Comparison of ENCODE assay signal across 5 cellular contexts in the genomic region with DNA sequence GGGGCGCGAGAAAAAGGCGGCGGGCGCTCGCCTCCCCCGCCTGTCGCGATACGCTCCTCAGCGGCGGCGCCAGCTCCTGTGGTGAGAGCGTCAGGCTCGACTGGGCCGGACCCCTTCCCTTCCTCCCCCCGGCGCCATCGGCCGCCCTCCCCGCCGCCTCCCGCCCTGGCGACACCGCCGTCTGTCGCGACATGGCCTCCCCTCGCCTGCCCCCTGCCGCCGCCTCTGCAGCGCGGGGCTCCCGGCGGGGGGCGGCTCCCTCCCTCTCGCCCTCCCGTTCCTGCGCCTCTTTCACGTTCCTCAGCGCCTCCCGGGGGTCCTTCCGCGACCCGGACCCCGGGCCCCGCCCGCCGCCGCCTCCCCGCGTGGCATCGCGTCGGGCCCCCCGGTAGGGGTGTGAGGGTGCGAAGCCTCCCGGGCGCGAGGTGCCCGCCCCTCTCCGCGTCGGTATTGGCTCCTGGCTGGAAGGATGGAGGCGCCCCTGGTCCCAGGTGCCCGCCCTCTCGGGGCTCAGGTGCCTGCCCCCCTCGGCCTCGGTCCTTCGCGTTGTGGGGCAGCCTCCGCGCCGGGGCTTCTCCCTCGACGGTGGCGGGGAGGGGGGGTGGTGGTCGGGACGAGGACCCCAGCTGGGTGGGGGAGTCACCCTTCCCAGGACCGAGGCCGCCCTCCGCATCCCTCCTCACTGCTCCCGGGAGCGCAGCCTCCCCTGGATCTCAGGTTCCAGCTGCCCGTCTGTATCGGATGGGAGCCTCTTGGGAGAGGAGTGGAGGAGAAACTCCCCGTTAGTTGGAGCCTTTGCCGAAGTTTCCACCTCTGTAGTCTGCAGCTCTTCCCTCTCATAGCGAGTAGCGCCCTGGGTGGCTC. TPM values are rescaled to one million over a fixed set of nuclear protein-coding genes. Genes with fewer than 3 reads are reported as not detected.
DNase-seq lines count a peak whose midpoint lies in the region; ATAC-seq and TF ChIP-seq lines count a peak whose summit lies in the region.

No MANE protein-coding gene starts in this region.

- H3K9ac ChIP-seq in MM.1S (ENCODE audit: low read length) (peak overlapping the region; percentile 99), mucosa of stomach (ENCODE audit: low read length) (peak overlapping the region; percentile 94)

- H3K9me3 ChIP-seq in MM.1S (replicated peaks; ENCODE audit: insufficient read depth, low read length) (no peaks in the 10 kb centered on the region), adrenal gland (replicated peaks in 1 of 3) (no peaks in the 10 kb centered on the region), mucosa of stomach (ENCODE audit: control insufficient read depth, low read length) (no peaks in the 10 kb centered on the region)

- H3K4me2 ChIP-seq in MM.1S (ENCODE audit: low read depth, low read length), result peak overlapping the region; percentile 70

- H3K79me2 ChIP-seq in MM.1S (ENCODE audit: low read length), result peaks cover 55% of the 10 kb centered on the region

- DNase-seq in MM.1S, result peak; percentile 29
- peak in 1 of 7 donors; percentile 54 for DNase-seq in adrenal gland

- H3K27me3 ChIP-seq in MM.1S (replicated peaks; ENCODE audit: insufficient read depth, low read length) (no peaks in the 10 kb centered on the region), adrenal gland (no peaks in the 10 kb centered on the region), mucosa of stomach (ENCODE audit: control insufficient read depth, insufficient read depth, low read length) (peaks cover 5% of the 10 kb centered on the region)

- no peak for TF ChIP-seq POLR2A in adrenal gland (IDR thresholded peaks at IDR 0.05)

- TF ChIP-seq CTCF in MM.1S (IDR thresholded peaks at IDR 0.05; ENCODE audit: low read length) (peak; percentile 13; the same call in 1 of the 2 replicates), adrenal gland (IDR thresholded peaks at IDR 0.05) (peak in 1 of 6 experiments; percentile 2)

- 1 to 4% (median 2%) methylated on average over 8 to 88 of the region's 90 CpGs for WGBS in adrenal gland, 4 donors

- H3K27ac ChIP-seq in MM.1S (ENCODE audit: low read length) (peak overlapping the region; percentile 60; the same call in 1 of the 2 replicates), adrenal gland (peak overlapping the region; percentile 6 to 99 (median 93))

- H3K9me2 ChIP-seq in MM.1S (replicated peaks; ENCODE audit: insufficient read depth, low read length), result no peaks in the 10 kb centered on the region

- ATAC-seq in HG03469 (IDR thresholded peaks at IDR 0.05; ENCODE audit: unreplicated experiment), result no peak
- no peak for ATAC-seq in GM19035 (IDR thresholded peaks at IDR 0.05; ENCODE audit: unreplicated experiment)

- H3K4me3 ChIP-seq in MM.1S (ENCODE audit: low read length) (peak overlapping the region; percentile 80), adrenal gland (peak overlapping the region; percentile 21 to 100 (median 84)), mucosa of stomach (ENCODE audit: low read length) (peak overlapping the region; percentile 28)

- H2AFZ ChIP-seq in MM.1S (ENCODE audit: low read length), result peak overlapping the region; percentile 57

- peaks cover 10% of the 10 kb centered on the region; the same call in 1 of the 2 replicates for H4K20me1 ChIP-seq in MM.1S (ENCODE audit: insufficient read depth, low read length)

- H3K36me3 ChIP-seq in MM.1S (replicated peaks; ENCODE audit: insufficient read depth, low read length), result no peaks in the 10 kb centered on the region
- peaks cover 0 to 8% of the 10 kb centered on the region in 2 donors for H3K36me3 ChIP-seq in adrenal gland (replicated peaks in 1 of 2)
- peaks cover 7% of the 10 kb centered on the region for H3K36me3 ChIP-seq in mucosa of stomach (ENCODE audit: control insufficient read depth, insufficient read depth, low read length)

- H3K4me1 ChIP-seq in MM.1S (ENCODE audit: low read length) (peaks cover 10% of the 10 kb centered on the region), adrenal gland (replicated peaks in 1 of 2) (peaks cover 21 to 39% of the 10 kb centered on the region in 2 donors), mucosa of stomach (ENCODE audit: control insufficient read depth, insufficient read depth, low read length) (peaks cover 24% of the 10 kb centered on the region)

- no peaks in the 10 kb centered on the region for H3F3A ChIP-seq in MM.1S (ENCODE audit: insufficient read depth, low read length)

- intact Hi-C loops in adrenal gland (cut with DNase I), result no loop called here

RNA-seq across cellular contexts. Expression of gene CNOT3, which starts 0.6 kb away (rescaled TPM):
- 10 to 100 TPM; 20.2 to 61.0 (median 47.0) TPM for total RNA-seq in adrenal gland
- 10 to 100 TPM; 47.0 to 82.3 (median 66.6) TPM for polyA plus RNA-seq in adrenal gland

RNA-seq across cellular contexts. Expression of gene LENG1, which starts 21.4 kb away (rescaled TPM):
- 10 to 100 TPM in 2 of 8 donors, 1 to 10 TPM in 6; 5.0 to 21.7 (median 9.0) TPM for total RNA-seq in adrenal gland
- polyA plus RNA-seq in adrenal gland, result 10 to 100 TPM in 2 of 3 donors, 1 to 10 TPM in 1; 5.7 to 22.0 (median 14.8) TPM

RNA-seq across cellular contexts. Expression of gene PRPF31, which starts 22.6 kb away (rescaled TPM):
- 10 to 100 TPM; 36.1 to 72.5 (median 50.7) TPM for total RNA-seq in adrenal gland
- 10 to 100 TPM; 54.4 to 91.7 (median 74.6) TPM for polyA plus RNA-seq in adrenal gland

RNA-seq across cellular contexts. Expression of gene TFPT, which starts 22.7 kb away (rescaled TPM):
- 10 to 100 TPM; 19.5 to 25.8 (median 23.2) TPM for total RNA-seq in adrenal gland
- 10 to 100 TPM; 11.4 to 58.6 (median 40.4) TPM for polyA plus RNA-seq in adrenal gland

RNA-seq across cellular contexts. Expression of gene TMC4, which starts 34.8 kb away (rescaled TPM):
- total RNA-seq in adrenal gland, result 10 to 100 TPM in 1 of 8 donors, 1 to 10 TPM in 5, under 1 TPM in 2; 0.55 to 18.2 (median 1.3) TPM
- 10 to 100 TPM in 1 of 3 donors, 1 to 10 TPM in 1, under 1 TPM in 1; 0.48 to 10.5 (median 1.5) TPM for polyA plus RNA-seq in adrenal gland

Comparison
In these comparisons a context has a peak if more than half of its experiments do, and no peak if none do; other contexts are left out.
1. H3K4me3 ChIP-seq: peak in every context shown above with its lines; median percentile 84 in adrenal gland; 80 in MM.1S; 28 in mucosa of stomach.